ENCODE assay signal across 8 cellular contexts in the genomic region with DNA sequence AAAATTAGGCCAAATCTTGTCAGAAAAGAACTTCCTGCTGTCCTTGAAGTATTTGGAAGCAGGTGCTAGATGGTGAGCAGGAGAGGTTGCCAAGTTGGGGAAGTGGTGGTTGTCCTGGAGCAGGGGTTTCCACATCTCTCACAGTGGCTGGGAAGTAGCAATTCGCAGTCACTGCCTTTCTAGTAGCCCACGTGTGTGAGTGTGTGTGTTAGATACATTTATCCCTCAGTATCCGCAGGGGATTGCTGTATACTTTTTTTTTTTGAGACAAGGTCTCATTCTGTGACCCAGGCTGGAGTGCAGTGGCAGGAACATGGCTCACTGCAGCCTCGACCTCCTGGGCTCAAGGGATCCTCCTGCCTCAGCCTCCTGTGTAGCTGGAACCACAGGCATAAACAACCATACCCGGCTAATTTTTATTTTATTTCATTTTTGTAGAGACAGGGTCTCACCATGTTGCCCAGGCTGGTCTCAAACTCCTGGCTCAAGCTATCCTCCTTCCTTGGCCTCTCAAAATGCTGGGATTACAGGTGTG. TPM values are rescaled to one million over a fixed set of nuclear protein-coding genes. Genes with fewer than 3 reads are reported as not detected.
A peak's percentile ranks its signal among the peaks of the same experiment; 100 is the strongest.
DNase-seq lines count a peak whose midpoint lies in the region; TF ChIP-seq lines count a peak whose summit lies in the region.

No MANE protein-coding gene starts in this region.

- DNase-seq in BE2C (no peak), GM19238 (ENCODE audit: insufficient read length, low spot score) (peak; percentile 43), RWPE1 (ENCODE audit: low spot score) (peak; percentile 49), NCI-H510A treated with DMSO at 0.1 percent for 48 hours (lab: John Stamatoyannopoulos, UW) (no peak), NAMALWA (ENCODE audit: low spot score) (no peak)
- DNase-seq in central memory CD4-positive, alpha-beta T cell = no peak

- H3K9me3 ChIP-seq in BE2C (no peaks in the 10 kb centered on the region), ectodermal cell (ENCODE audit: control insufficient read depth, low read length) (no peaks in the 10 kb centered on the region), mesodermal cell (ENCODE audit: control insufficient read depth, low read length) (no peaks in the 10 kb centered on the region)

- CTCF ChIA-PET in RWPE1 (lab: Yijun Ruan, JAX) = interaction anchor here (0.6 to 1.2 kb wide), 4 partner anchors 10 to 669 kb away, joined by 3 to 4 read pairs (median 4); a partner anchor contains a TSS

- TF ChIP-seq CTCF in BE2C (IDR thresholded peaks at IDR 0.05; ENCODE audit: low read depth, low read length) (no peak), RWPE1 (conservative IDR thresholded peaks at IDR 0.05; ENCODE audit: low read depth) (no peak)

- POLR2A ChIA-PET in RWPE1 (lab: Yijun Ruan, JAX; ENCODE audit: low non-redundant PET) = interaction anchor here (0.6 to 1.2 kb wide), 4 partner anchors 9 to 182 kb away, joined by 3 to 8 read pairs (median 3); a partner anchor contains a TSS

- H3K4me1 ChIP-seq in BE2C (peaks cover 8% of the 10 kb centered on the region), ectodermal cell (ENCODE audit: control insufficient read depth, insufficient read depth, low read length) (no peaks in the 10 kb centered on the region), mesodermal cell (ENCODE audit: control insufficient read depth, insufficient read depth, low read length, poor library complexity, severe bottlenecking) (no peaks in the 10 kb centered on the region)

- H3K4me3 ChIP-seq in BE2C (ENCODE audit: low read depth, low read length) (peak overlapping the region; percentile 96), ectodermal cell (ENCODE audit: insufficient read depth, low read depth, low read length) (peak overlapping the region; percentile 98), mesodermal cell (ENCODE audit: extremely low read depth, insufficient read depth, low read length, poor library complexity, severe bottlenecking) (peak overlapping the region; percentile 84)

- no peaks in the 10 kb centered on the region for H3K27me3 ChIP-seq in BE2C
- no peaks in the 10 kb centered on the region for H3K27me3 ChIP-seq in ectodermal cell (ENCODE audit: control insufficient read depth, insufficient read depth, low read length, poor library complexity, severe bottlenecking)

- peak overlapping the region; percentile 78 for H3K27ac ChIP-seq in RWPE1
- no peak overlapping the region for H3K27ac ChIP-seq in ectodermal cell (ENCODE audit: insufficient read depth, low read depth, low read length, poor library complexity, severe bottlenecking)
- no peak overlapping the region for H3K27ac ChIP-seq in mesodermal cell (ENCODE audit: low read depth, low read length, severe bottlenecking)

- H3K36me3 ChIP-seq in BE2C = peaks cover 21% of the 10 kb centered on the region
- no peaks in the 10 kb centered on the region for H3K36me3 ChIP-seq in ectodermal cell (ENCODE audit: control insufficient read depth, insufficient read depth, low read length)
- H3K36me3 ChIP-seq in mesodermal cell (ENCODE audit: control insufficient read depth, insufficient read depth, low read length) = no peaks in the 10 kb centered on the region

- 64 to 73% methylated on average over 5 of the region's 5 CpGs for WGBS in ectodermal cell, 2 experiments
- WGBS in mesodermal cell (ENCODE audit: insufficient coverage in 2 of 2), 2 experiments = 74 to 77% methylated on average over 2 to 3 of the region's 5 CpGs

RNA-seq across cellular contexts. Expression of a gene that starts 0.8 kb away (rescaled TPM):
- polyA plus RNA-seq in BE2C (2012; ENCODE audit: insufficient read depth, insufficient read length, low read depth) = 37.0 TPM
- 18.7 TPM for polyA plus RNA-seq in ectodermal cell (2013, experiment 1 of 4)
- 17.8 TPM for polyA plus RNA-seq in ectodermal cell (2013, experiment 2 of 4)
- polyA plus RNA-seq in ectodermal cell (2013, experiment 3 of 4) = 17.1 TPM
- 12.3 TPM for polyA plus RNA-seq in ectodermal cell (2013, experiment 4 of 4)
- polyA plus RNA-seq in mesodermal cell (2013, experiment 1 of 2) = 7.9 TPM
- 8.1 TPM for polyA plus RNA-seq in mesodermal cell (2013, experiment 2 of 2)

RNA-seq across cellular contexts. Expression of a gene that starts 28.8 kb away (rescaled TPM):
- 261 TPM for polyA plus RNA-seq in BE2C (2012; ENCODE audit: insufficient read depth, insufficient read length, low read depth)
- 27.5 TPM for polyA plus RNA-seq in ectodermal cell (2013, experiment 1 of 4)
- 26.4 TPM for polyA plus RNA-seq in ectodermal cell (2013, experiment 2 of 4)
- polyA plus RNA-seq in ectodermal cell (2013, experiment 3 of 4) = 19.9 TPM
- 23.9 TPM for polyA plus RNA-seq in ectodermal cell (2013, experiment 4 of 4)
- polyA plus RNA-seq in mesodermal cell (2013, experiment 1 of 2) = 11.5 TPM
- 9.1 TPM for polyA plus RNA-seq in mesodermal cell (2013, experiment 2 of 2)

Comparison
In these comparisons a context has a peak if more than half of its experiments do, and no peak if none do; other contexts are left out.
1. DNase-seq: peak in GM19238 (single experiment) and RWPE1 (single experiment); none in BE2C (single experiment), NCI-H510A treated with DMSO at 0.1 percent for 48 hours (single experiment), NAMALWA (single experiment) and central memory CD4-positive, alpha-beta T cell (single experiment).
2. Peak in every context shown above with its lines, with median percentiles within 50 percentile points of each other: H3K4me3 ChIP-seq.